Comparison of ENCODE assay signal across 8 cellular contexts in genomic region chr11:93652161-93652597, GRCh38. TPM values are rescaled to one million over a fixed set of nuclear protein-coding genes. Genes with fewer than 3 reads are reported as not detected.
A peak's percentile ranks its signal among the peaks of the same experiment; 100 is the strongest.
DNase-seq lines count a peak whose midpoint lies in the region; ATAC-seq and TF ChIP-seq lines count a peak whose summit lies in the region.

No MANE protein-coding gene starts in this region.

- H3K27ac ChIP-seq in sigmoid colon: no peak overlapping the region

- no peaks in the 10 kb centered on the region for H3K27me3 Mint-ChIP-seq in activated CD8-positive, alpha-beta T cell treated with anti-CD3 and anti-CD28 coated beads for 36 hours

- no peaks in the 10 kb centered on the region for H3K9me3 Mint-ChIP-seq in activated CD8-positive, alpha-beta T cell treated with anti-CD3 and anti-CD28 coated beads for 36 hours

- WGBS in sigmoid colon, 2 donors: 11 to 33% methylated on average over 6 of the region's 6 CpGs

- peak; percentile 8 for DNase-seq in stimulated activated CD8-positive, alpha-beta memory T cell treated with anti-CD3 and anti-CD28 coated beads, Interleukin-12 subunit alpha, Interleukin-12 subunit beta, amount 100 ng/mL, for 1 hour (ENCODE audit: low read depth)
- DNase-seq in stimulated activated CD8-positive, alpha-beta memory T cell treated with anti-CD3 and anti-CD28 coated beads, Interleukin-4, amount 100 ng/mL, for 48 hours: no peak
- peak; percentile 63 for DNase-seq in NAMALWA (ENCODE audit: low spot score)
- DNase-seq in activated CD8-positive, alpha-beta T cell treated with anti-CD3 and anti-CD28 coated beads for 36 hours: no peak
- peak; percentile 26 for DNase-seq in globus pallidus (ENCODE audit: low spot score)
- DNase-seq in sigmoid colon: no peak
- no peak for DNase-seq in activated effector memory CD4-positive, alpha-beta T cell treated with anti-CD3 and anti-CD28 coated beads, Interleukin-2, amount 50 U/mL, for 16 hours

- CTCF ChIA-PET in activated CD8-positive, alpha-beta T cell treated with anti-CD3 and anti-CD28 coated beads for 36 hours (lab: Charles Lee): interaction anchor here (0.8 to 4.7 kb wide), 13 partner anchors 9 to 711 kb away, joined by 3 to 51 read pairs (median 4); partner anchors contain the start of gene CEP295

- TF ChIP-seq CTCF in activated CD8-positive, alpha-beta T cell treated with anti-CD3 and anti-CD28 coated beads for 36 hours (IDR thresholded peaks at IDR 0.05): peak; percentile 95
- TF ChIP-seq CTCF in sigmoid colon (IDR thresholded peaks at IDR 0.05): peak in 3 of 4 experiments; percentile 48 to 80 (median 55)

- no peak overlapping the region for H3K4me3 ChIP-seq in sigmoid colon

- peaks cover 2% of the 10 kb centered on the region for H3K4me1 Mint-ChIP-seq in activated CD8-positive, alpha-beta T cell treated with anti-CD3 and anti-CD28 coated beads for 36 hours (ENCODE audit: low read depth)

- no peaks in the 10 kb centered on the region for H3K36me3 ChIP-seq in sigmoid colon

- ATAC-seq in activated CD8-positive, alpha-beta T cell treated with anti-CD3 and anti-CD28 coated beads for 36 hours: no peak
- no peak for ATAC-seq in GM18868 (IDR thresholded peaks at IDR 0.05; ENCODE audit: unreplicated experiment)

- intact Hi-C loops in activated CD8-positive, alpha-beta T cell treated with anti-CD3 and anti-CD28 coated beads for 36 hours (cut with micrococcal nuclease): loop anchor here (2.0 kb wide), 1 partner anchor 417 kb away; no protein-coding TSS in a partner anchor
- intact Hi-C loops in sigmoid colon (cut with DNase I): loop anchor here (1.0 to 10.0 kb wide), 3 partner anchors 109 to 707 kb away; partner anchors contain the start of gene SMCO4

- no peak for TF ChIP-seq POLR2A in sigmoid colon (IDR thresholded peaks at IDR 0.05)

- H3K4me1 ChIP-seq in sigmoid colon: no peaks in the 10 kb centered on the region

- no peaks in the 10 kb centered on the region for H3K27me3 ChIP-seq in sigmoid colon

- H3K36me3 Mint-ChIP-seq in activated CD8-positive, alpha-beta T cell treated with anti-CD3 and anti-CD28 coated beads for 36 hours (ENCODE audit: low read depth): no peaks in the 10 kb centered on the region

- POLR2A ChIA-PET in activated CD8-positive, alpha-beta T cell treated with anti-CD3 and anti-CD28 coated beads for 36 hours (lab: Charles Lee): no interaction called here

- TF ChIP-seq EP300 in sigmoid colon (IDR thresholded peaks at IDR 0.05): no peak

- H3K4me3 Mint-ChIP-seq in activated CD8-positive, alpha-beta T cell treated with anti-CD3 and anti-CD28 coated beads for 36 hours: no peak overlapping the region

- H3K9me3 ChIP-seq in sigmoid colon: no peaks in the 10 kb centered on the region

- H3K27ac Mint-ChIP-seq in activated CD8-positive, alpha-beta T cell treated with anti-CD3 and anti-CD28 coated beads for 36 hours: no peak overlapping the region

RNA-seq across cellular contexts. Expression of gene CEP295, which starts 9.3 kb away (rescaled TPM):
- 10 to 100 TPM; 25.4 to 26.5 TPM for total RNA-seq in activated CD8-positive, alpha-beta T cell treated with anti-CD3 and anti-CD28 coated beads for 36 hours
- total RNA-seq in sigmoid colon: 10 to 100 TPM; 18.2 to 31.0 (median 20.6) TPM
- polyA plus RNA-seq in sigmoid colon: 1 to 10 TPM; 1.8 to 6.3 (median 2.4) TPM

Comparison
In these comparisons a context has a peak if more than half of its experiments do, and no peak if none do; other contexts are left out.
1. DNase-seq: peak in stimulated activated CD8-positive, alpha-beta memory T cell treated with anti-CD3 and anti-CD28 coated beads, Interleukin-12 subunit alpha, Interleukin-12 subunit beta, amount 100 ng/mL, for 1 hour (single experiment), NAMALWA (single experiment) and globus pallidus (single experiment); none in stimulated activated CD8-positive, alpha-beta memory T cell treated with anti-CD3 and anti-CD28 coated beads, Interleukin-4, amount 100 ng/mL, for 48 hours (single experiment), activated CD8-positive, alpha-beta T cell treated with anti-CD3 and anti-CD28 coated beads for 36 hours (single experiment), sigmoid colon (single experiment) and activated effector memory CD4-positive, alpha-beta T cell treated with anti-CD3 and anti-CD28 coated beads, Interleukin-2, amount 50 U/mL, for 16 hours (single experiment).